Comparison of ENCODE assay signal across 1 cellular context in genomic region chr6:28357036-28357435, GRCh38.
A peak's percentile ranks its signal among the peaks of the same experiment; 100 is the strongest.
TF ChIP-seq lines count a peak whose summit lies in the region.

No MANE protein-coding gene starts in this region.

TF ChIP-seq in HepG2, 621 proteins besides CTCF, POLR2A, EP300 and RAD21:
- TF ChIP-seq EZH2 (conservative IDR thresholded peaks at IDR 0.05; ENCODE audit: low read depth, low read length) (no peak), STAT5B (CRISPR knock-in tag; IDR thresholded peaks at IDR 0.05) (no peak), NFE2L2 (IDR thresholded peaks at IDR 0.05; ENCODE audit: low read length) (peak; percentile 78), GRHL1 (CRISPR knock-in tag; conservative IDR thresholded peaks at IDR 0.05) (no peak), ZBTB46 (CRISPR knock-in tag; IDR thresholded peaks at IDR 0.05; ENCODE audit: borderline replicate concordance) (no peak)
TF ChIP-seq in HepG2: peak in this region for 1.
